25 cellular contexts compared by ENCODE assay signal in the genomic region with DNA sequence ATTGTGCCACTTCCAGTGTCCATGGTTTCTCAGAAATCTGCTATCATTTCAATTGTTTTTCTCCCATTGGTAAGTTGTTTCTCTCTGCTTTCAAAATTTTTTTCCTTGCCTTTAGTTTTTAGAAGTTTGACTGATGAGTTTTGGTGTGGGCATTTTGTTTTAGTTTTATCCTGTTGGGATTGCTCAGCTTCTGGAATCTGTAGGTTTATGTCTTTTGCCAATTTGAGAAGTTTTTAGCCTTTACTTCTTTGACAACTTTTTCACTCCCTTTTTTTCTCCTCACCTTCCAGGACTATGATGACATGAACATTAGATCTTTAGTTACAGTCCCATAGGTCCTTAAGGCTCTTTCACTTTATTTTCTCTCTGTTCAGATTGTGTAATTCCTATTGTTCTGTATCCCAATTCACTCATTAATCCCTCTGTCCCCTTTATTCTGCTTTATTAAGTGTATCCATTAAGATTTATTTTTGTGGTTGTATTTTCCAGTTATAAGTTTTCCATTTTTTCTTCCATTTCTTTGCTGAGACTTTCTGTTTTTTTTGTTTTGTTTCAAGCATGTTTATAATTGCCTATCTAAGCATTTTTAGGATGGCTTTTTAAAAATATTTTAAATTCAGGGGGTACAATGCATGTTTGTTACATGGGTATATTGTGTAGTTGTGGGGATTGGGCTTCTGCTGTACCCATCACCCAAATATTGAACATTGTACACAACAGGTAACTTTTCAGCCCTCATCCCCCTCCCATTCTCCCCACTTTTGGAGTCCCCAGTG. TPM values are rescaled to one million over a fixed set of nuclear protein-coding genes. Genes with fewer than 3 reads are reported as not detected.
A peak's percentile ranks its signal among the peaks of the same experiment; 100 is the strongest.
DNase-seq lines count a peak whose midpoint lies in the region; ATAC-seq and TF ChIP-seq lines count a peak whose summit lies in the region.
"Had no signal": no experiment of that assay in that cellular context is flagged by ENCODE, and none has a peak within 500 bp of the region (broad histone marks: within the 10 kb centered on the region; RNA-seq: fewer than 3 reads in every experiment).

No MANE protein-coding gene starts in this region.

- DNase-seq in activated T-cell treated with anti-CD3 and anti-CD28 coated beads, Interleukin-2, amount 50 U/mL, for 24 hours: no peak
- DNase-seq in activated T-cell treated with anti-CD3 and anti-CD28 coated beads for 4 hours (no peak), GM23338 (ENCODE audit: low spot score) (no peak), nephron progenitor cell (no peak), left ventricle myocardium superior (no peak), dedifferentiated amniotic fluid mesenchymal stem cell (ENCODE audit: extremely low spot score) (no peak), stomach (no peak)
- DNase-seq: activated CD4-positive, alpha-beta T cell treated with anti-CD3 and anti-CD28 coated beads, Interleukin-2, amount 50 U/mL, for 4 hours; anterior cingulate cortex; cortex of kidney; DMS153; endodermal cell; foreskin keratinocyte; heart left ventricle; lower lobe of right lung; mucosa of descending colon; NCI-H1105 treated with DMSO at 0.1 percent for 48 hours; NCI-H2081; NCI-H2227 treated with DMSO at 0.1 percent for 48 hours; NCI-H69; SIG-M5; testis had no signal

- H3K36me3 ChIP-seq in GM23338 (ENCODE audit: insufficient read depth) (no peaks in the 10 kb centered on the region), stomach (peaks cover 0 to 10% (median 6%) of the 10 kb centered on the region in 4 donors)
- H3K36me3 ChIP-seq: lower lobe of right lung, right atrium auricular region had no signal

- no peak overlapping the region for H2AFZ ChIP-seq in GM23338

- no peak for TF ChIP-seq EP300 in stomach (IDR thresholded peaks at IDR 0.05)

- no peaks in the 10 kb centered on the region for H3K9me2 ChIP-seq in GM23338 (ENCODE audit: insufficient read depth)

- intact Hi-C loops in left ventricle myocardium superior (cut with micrococcal nuclease) (no loop called here), stomach (cut with DNase I; ENCODE audit: low total_unique reads) (no loop called here)

- H3K4me3 ChIP-seq in GM23338: no peak overlapping the region
- H3K4me3 ChIP-seq in stomach: no peak overlapping the region
- H3K4me3 ChIP-seq: esophagus muscularis mucosa, heart left ventricle, lower lobe of right lung, mucosa of descending colon, right atrium auricular region, testis had no signal

- ATAC-seq in GM23338 (no peak), left ventricle myocardium superior (no peak)
- ATAC-seq: foreskin keratinocyte, heart left ventricle had no signal

- H3K27me3 ChIP-seq in GM23338 (ENCODE audit: insufficient read depth) (no peaks in the 10 kb centered on the region), stomach (no peaks in the 10 kb centered on the region)
- H3K27me3 ChIP-seq: esophagus muscularis mucosa, foreskin keratinocyte, heart left ventricle, right atrium auricular region, testis had no signal

- H3K4me1 ChIP-seq in GM23338 (ENCODE audit: insufficient read depth) (no peaks in the 10 kb centered on the region), stomach (peaks cover 0 to 14% (median 0%) of the 10 kb centered on the region in 4 donors)
- H3K4me1 ChIP-seq: foreskin keratinocyte, right atrium auricular region, testis had no signal

- H3K4me1 Mint-ChIP-seq in activated T-cell treated with anti-CD3 and anti-CD28 coated beads, Interleukin-2, amount 50 U/mL, for 24 hours (ENCODE audit: low read depth): peaks cover 64% of the 10 kb centered on the region
- peaks cover 8% of the 10 kb centered on the region; the same call in 2 of the 3 replicates for H3K4me1 Mint-ChIP-seq in GM23338
- peaks cover 66% of the 10 kb centered on the region for H3K4me1 Mint-ChIP-seq in activated naive CD8-positive, alpha-beta T cell (ENCODE audit: low read depth)
- no peaks in the 10 kb centered on the region for H3K4me1 Mint-ChIP-seq in nephron progenitor cell
- H3K4me1 Mint-ChIP-seq: endodermal cell had no signal

- no peaks in the 10 kb centered on the region for H4K20me1 ChIP-seq in GM23338 (replicated peaks; ENCODE audit: insufficient read depth)

- H3K9me3 Mint-ChIP-seq in activated T-cell treated with anti-CD3 and anti-CD28 coated beads, Interleukin-2, amount 50 U/mL, for 24 hours: peaks cover 5% of the 10 kb centered on the region
- peaks cover 3% of the 10 kb centered on the region; the same call in 1 of the 3 replicates for H3K9me3 Mint-ChIP-seq in GM23338
- H3K9me3 Mint-ChIP-seq in activated naive CD8-positive, alpha-beta T cell (ENCODE audit: low read depth): no peaks in the 10 kb centered on the region
- peaks cover 21% of the 10 kb centered on the region for H3K9me3 Mint-ChIP-seq in nephron progenitor cell

- H3K27ac ChIP-seq in GM23338 (ENCODE audit: low read depth) (no peak overlapping the region), stomach (no peak overlapping the region)
- H3K27ac ChIP-seq: esophagus muscularis mucosa, foreskin keratinocyte, heart left ventricle, lower lobe of right lung, right atrium auricular region, testis had no signal

- no peaks in the 10 kb centered on the region for H3K9me3 ChIP-seq in stomach
- H3K9me3 ChIP-seq: esophagus muscularis mucosa, lower lobe of right lung, mucosa of descending colon, right atrium auricular region, testis had no signal

- no peaks in the 10 kb centered on the region for H3K27me3 Mint-ChIP-seq in activated T-cell treated with anti-CD3 and anti-CD28 coated beads, Interleukin-2, amount 50 U/mL, for 24 hours
- no peaks in the 10 kb centered on the region for H3K27me3 Mint-ChIP-seq in GM23338 (ENCODE audit: insufficient read depth, low read depth, poor library complexity)
- no peaks in the 10 kb centered on the region for H3K27me3 Mint-ChIP-seq in activated naive CD8-positive, alpha-beta T cell
- peaks cover 11% of the 10 kb centered on the region for H3K27me3 Mint-ChIP-seq in nephron progenitor cell (ENCODE audit: low read depth, poor library complexity)

- TF ChIP-seq POLR2A in stomach (IDR thresholded peaks at IDR 0.05): no peak

- H3K4me3 Mint-ChIP-seq in activated T-cell treated with anti-CD3 and anti-CD28 coated beads, Interleukin-2, amount 50 U/mL, for 24 hours: no peak overlapping the region
- H3K4me3 Mint-ChIP-seq in GM23338 (no peak overlapping the region), nephron progenitor cell (no peak overlapping the region)
- H3K4me3 Mint-ChIP-seq in activated naive CD8-positive, alpha-beta T cell: peak overlapping the region; percentile 32
- H3K4me3 Mint-ChIP-seq: endodermal cell had no signal

- H3K79me2 ChIP-seq in GM23338 (replicated peaks; ENCODE audit: insufficient read depth): no peaks in the 10 kb centered on the region

- TF ChIP-seq CTCF in GM23338 (conservative IDR thresholded peaks at IDR 0.05; ENCODE audit: low read depth in 2 of 2) (no peak), nephron progenitor cell (IDR thresholded peaks at IDR 0.05) (no peak), stomach (IDR thresholded peaks at IDR 0.05) (no peak)

- H3K36me3 Mint-ChIP-seq in activated T-cell treated with anti-CD3 and anti-CD28 coated beads, Interleukin-2, amount 50 U/mL, for 24 hours (ENCODE audit: low read depth): peaks cover 52% of the 10 kb centered on the region
- H3K36me3 Mint-ChIP-seq in GM23338 (ENCODE audit: low read depth): no peaks in the 10 kb centered on the region; the same call in 2 of the 3 replicates
- peaks cover 35% of the 10 kb centered on the region for H3K36me3 Mint-ChIP-seq in activated naive CD8-positive, alpha-beta T cell
- no peaks in the 10 kb centered on the region for H3K36me3 Mint-ChIP-seq in nephron progenitor cell (ENCODE audit: low read depth)

- H3F3A ChIP-seq in GM23338 (replicated peaks; ENCODE audit: low read depth): no peaks in the 10 kb centered on the region

- H3K4me2 ChIP-seq in GM23338: no peak overlapping the region

- H3K27ac Mint-ChIP-seq in activated T-cell treated with anti-CD3 and anti-CD28 coated beads, Interleukin-2, amount 50 U/mL, for 24 hours: peak overlapping the region; percentile 1
- peak overlapping the region; percentile 66 for H3K27ac Mint-ChIP-seq in GM23338
- peak overlapping the region; percentile 75 for H3K27ac Mint-ChIP-seq in activated naive CD8-positive, alpha-beta T cell
- peak overlapping the region; percentile 18 for H3K27ac Mint-ChIP-seq in nephron progenitor cell
- H3K27ac Mint-ChIP-seq: endodermal cell had no signal

TF ChIP-seq in GM23338, 12 proteins besides CTCF, POLR2A, EP300 and RAD21 (continues in another document):
- TF ChIP-seq, protein P1, sequence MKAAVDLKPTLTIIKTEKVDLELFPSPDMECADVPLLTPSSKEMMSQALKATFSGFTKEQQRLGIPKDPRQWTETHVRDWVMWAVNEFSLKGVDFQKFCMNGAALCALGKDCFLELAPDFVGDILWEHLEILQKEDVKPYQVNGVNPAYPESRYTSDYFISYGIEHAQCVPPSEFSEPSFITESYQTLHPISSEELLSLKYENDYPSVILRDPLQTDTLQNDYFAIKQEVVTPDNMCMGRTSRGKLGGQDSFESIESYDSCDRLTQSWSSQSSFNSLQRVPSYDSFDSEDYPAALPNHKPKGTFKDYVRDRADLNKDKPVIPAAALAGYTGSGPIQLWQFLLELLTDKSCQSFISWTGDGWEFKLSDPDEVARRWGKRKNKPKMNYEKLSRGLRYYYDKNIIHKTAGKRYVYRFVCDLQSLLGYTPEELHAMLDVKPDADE (IDR thresholded peaks at IDR 0.05): no peak
- TF ChIP-seq STAT1 (IDR thresholded peaks at IDR 0.05; ENCODE audit: unreplicated experiment) (no peak), JUNB (IDR thresholded peaks at IDR 0.05; ENCODE audit: unreplicated experiment) (no peak), ZNF331 (CRISPR knock-in tag; IDR thresholded peaks at IDR 0.05; ENCODE audit: low read depth) (no peak), EZH2phosphoT487 (IDR thresholded peaks at IDR 0.05; ENCODE audit: unreplicated experiment) (no peak)

RNA-seq across cellular contexts. Expression of a gene that starts 17.9 kb away (rescaled TPM):
- total RNA-seq in GM23338 (2014; rRNA removed; shearing (Covaris generic)): 9.6 and 15.8 TPM in 2 replicates
- 2.3 and 3.1 TPM in 2 replicates for polyA plus RNA-seq in GM23338 (2016; fragmentation: Nextera tagmentation; extraction: Ambion mirVana)
- total RNA-seq in left ventricle myocardium superior: 24.4 TPM
- total RNA-seq in stomach: 100 to 1,000 TPM in 2 of 5 donors, 10 to 100 TPM in 3; 18.7 to 134 (median 63.5) TPM
- 10 to 100 TPM in 2 of 3 donors, 1 to 10 TPM in 1; 9.2 to 12.8 (median 12.4) TPM for polyA plus RNA-seq in stomach

Comparison
In these comparisons a context has a peak if more than half of its experiments do, and no peak if none do; other contexts are left out.
1. H3K27ac Mint-ChIP-seq: peak in every context shown above with its lines; median percentile 75 in activated naive CD8-positive, alpha-beta T cell; 66 in GM23338; 18 in nephron progenitor cell; 1 in activated T-cell treated with anti-CD3 and anti-CD28 coated beads, Interleukin-2, amount 50 U/mL, for 24 hours.